In genomic region chr2:46719499-46719898, GRCh38 we compare ENCODE assay signal across 14 cellular contexts. TPM values are rescaled to one million over a fixed set of nuclear protein-coding genes. Genes with fewer than 3 reads are reported as not detected.
DNase-seq lines count a peak whose midpoint lies in the region; ATAC-seq and TF ChIP-seq lines count a peak whose summit lies in the region.
"Had no signal": no experiment of that assay in that cellular context is flagged by ENCODE, and none has a peak within 500 bp of the region (broad histone marks: within the 10 kb centered on the region; RNA-seq: fewer than 3 reads in every experiment).

No MANE protein-coding gene starts in this region.

- H3K27ac ChIP-seq in DOHH2 (ENCODE audit: low read depth, low read length), result no peak overlapping the region
- peak overlapping the region; percentile 45 for H3K27ac ChIP-seq in PC-3 (ENCODE audit: low read length)
- peak overlapping the region; percentile 37 for H3K27ac ChIP-seq in fibroblast of lung (ENCODE audit: insufficient read depth, low read length)
- H3K27ac ChIP-seq: skin epidermis had no signal

- H3K4me1 Mint-ChIP-seq in activated T-helper 1 cell treated with anti-CD3 and anti-CD28 coated beads, Interleukin-12 subunit alpha, Interleukin-12 subunit beta, Interleukin-2, Interleukin-4 antibody, amounts not matched to agents 30 ng/mL and 10 ng/mL and 1 ng/mL, durations not matched to agents 14 hours and 24 hours and 36 hours (ENCODE audit: low read depth), result peaks cover 40% of the 10 kb centered on the region

- H3K4me3 ChIP-seq in DOHH2 (ENCODE audit: low read length) (no peak overlapping the region), PC-3 (ENCODE audit: low read length) (no peak overlapping the region), fibroblast of lung (replicated peaks in 1 of 4; ENCODE audit: control extremely low read depth in 1 of 4, insufficient read depth in 1 of 4, low read depth in 3 of 4, low read length in 4 of 4) (peak overlapping the region in 1 of 4 experiments; percentile 5), retinal pigment epithelial cell (ENCODE audit: low read length) (no peak overlapping the region)
- H3K4me3 ChIP-seq: skin epidermis had no signal

- H3K4me3 Mint-ChIP-seq in activated T-helper 1 cell treated with anti-CD3 and anti-CD28 coated beads, Interleukin-12 subunit alpha, Interleukin-12 subunit beta, Interleukin-2, Interleukin-4 antibody, amounts not matched to agents 30 ng/mL and 10 ng/mL and 1 ng/mL, durations not matched to agents 14 hours and 24 hours and 36 hours, result no peak overlapping the region
- H3K4me3 Mint-ChIP-seq: immature natural killer cell, natural killer cell had no signal

- TF ChIP-seq CTCF in DOHH2 (IDR thresholded peaks at IDR 0.05; ENCODE audit: low read depth, low read length, poor library complexity, severe bottlenecking), result no peak
- no peak for TF ChIP-seq CTCF in PC-3 (conservative IDR thresholded peaks at IDR 0.05; ENCODE audit: low read depth, low read length)
- no peak for TF ChIP-seq CTCF in fibroblast of lung (conservative IDR thresholded peaks at IDR 0.05 in 1 of 2, IDR thresholded peaks at IDR 0.05 in 1 of 2; ENCODE audit: low read depth in 1 of 2, low read length in 2 of 2)
- no peak for TF ChIP-seq CTCF in retinal pigment epithelial cell (conservative IDR thresholded peaks at IDR 0.05; ENCODE audit: low read depth, low read length)

- H3K4me1 ChIP-seq in DOHH2 (ENCODE audit: control insufficient read depth, low read length) (peaks cover 20% of the 10 kb centered on the region), PC-3 (ENCODE audit: insufficient read depth, low read length) (peaks cover 46% of the 10 kb centered on the region), fibroblast of lung (ENCODE audit: control insufficient read depth, extremely low read depth, insufficient read depth, low read length) (peaks cover 19% of the 10 kb centered on the region)

- peaks cover 7% of the 10 kb centered on the region for H3K36me3 Mint-ChIP-seq in activated T-helper 1 cell treated with anti-CD3 and anti-CD28 coated beads, Interleukin-12 subunit alpha, Interleukin-12 subunit beta, Interleukin-2, Interleukin-4 antibody, amounts not matched to agents 30 ng/mL and 10 ng/mL and 1 ng/mL, durations not matched to agents 14 hours and 24 hours and 36 hours (ENCODE audit: low read depth)

- DNase-seq in PC-3 (peak; percentile 31), fibroblast of lung (ENCODE audit: low read depth in 2 of 2) (peak; percentile 78 to 92), retinal pigment epithelial cell (ENCODE audit: low read depth) (peak; percentile 69), activated gamma-delta T cell (lab: John Stamatoyannopoulos, UW) (no peak)
- DNase-seq in activated T-helper 1 cell treated with anti-CD3 and anti-CD28 coated beads, Interleukin-12 subunit alpha, Interleukin-12 subunit beta, Interleukin-2, Interleukin-4 antibody, amounts not matched to agents 30 ng/mL and 10 ng/mL and 1 ng/mL, durations not matched to agents 14 hours and 24 hours and 36 hours (ENCODE audit: low spot score), result no peak
- DNase-seq: activated CD4-positive, alpha-beta T cell treated with anti-CD3 and anti-CD28 coated beads, Interleukin-2, amount 50 U/mL, for 1 hour; immature natural killer cell; Kasumi-1; natural killer cell; NCI-H2081 had no signal

- no peak overlapping the region for H2AFZ ChIP-seq in PC-3 (ENCODE audit: low read length)
- H2AFZ ChIP-seq in fibroblast of lung (ENCODE audit: low read length), result no peak overlapping the region

- no peak overlapping the region for H3K27ac Mint-ChIP-seq in activated T-helper 1 cell treated with anti-CD3 and anti-CD28 coated beads, Interleukin-12 subunit alpha, Interleukin-12 subunit beta, Interleukin-2, Interleukin-4 antibody, amounts not matched to agents 30 ng/mL and 10 ng/mL and 1 ng/mL, durations not matched to agents 14 hours and 24 hours and 36 hours
- H3K27ac Mint-ChIP-seq: immature natural killer cell, natural killer cell had no signal

- H3K4me2 ChIP-seq in DOHH2 (ENCODE audit: low read length), result peak overlapping the region; percentile 18
- peak overlapping the region; percentile 57 for H3K4me2 ChIP-seq in PC-3 (ENCODE audit: low read length)
- H3K4me2 ChIP-seq in fibroblast of lung (ENCODE audit: extremely low read depth, insufficient read depth, low read length), result peak overlapping the region; percentile 72

- POLR2A ChIA-PET in PC-3 (lab: Charles Lee; ENCODE audit: unreplicated experiment), result no interaction called here

- H4K20me1 ChIP-seq in DOHH2 (ENCODE audit: control insufficient read depth, insufficient read depth, low read depth, low read length), result no peaks in the 10 kb centered on the region
- H4K20me1 ChIP-seq in PC-3 (ENCODE audit: low read length), result 0 out of 2 replicates have a peak, but pooled peaks cover 21% of the 10 kb centered on the region
- peaks cover 2% of the 10 kb centered on the region for H4K20me1 ChIP-seq in fibroblast of lung (ENCODE audit: control insufficient read depth, extremely low read depth, insufficient read depth, low read length)

- no peaks in the 10 kb centered on the region for H3K27me3 Mint-ChIP-seq in activated T-helper 1 cell treated with anti-CD3 and anti-CD28 coated beads, Interleukin-12 subunit alpha, Interleukin-12 subunit beta, Interleukin-2, Interleukin-4 antibody, amounts not matched to agents 30 ng/mL and 10 ng/mL and 1 ng/mL, durations not matched to agents 14 hours and 24 hours and 36 hours (ENCODE audit: insufficient read depth)

- H3K79me2 ChIP-seq in DOHH2 (ENCODE audit: control insufficient read depth, low read length), result peaks cover 95% of the 10 kb centered on the region
- peaks cover 100% of the 10 kb centered on the region for H3K79me2 ChIP-seq in PC-3 (ENCODE audit: low read length)
- peaks cover 100% of the 10 kb centered on the region for H3K79me2 ChIP-seq in fibroblast of lung (ENCODE audit: control insufficient read depth, insufficient read depth, low read length)

- peaks cover 21% of the 10 kb centered on the region for H3K9me3 Mint-ChIP-seq in activated T-helper 1 cell treated with anti-CD3 and anti-CD28 coated beads, Interleukin-12 subunit alpha, Interleukin-12 subunit beta, Interleukin-2, Interleukin-4 antibody, amounts not matched to agents 30 ng/mL and 10 ng/mL and 1 ng/mL, durations not matched to agents 14 hours and 24 hours and 36 hours

- ATAC-seq in PC-3, result no peak
- no peak for ATAC-seq in GM21447 (IDR thresholded peaks at IDR 0.05; ENCODE audit: unreplicated experiment)
- ATAC-seq: esophagus mucosa, natural killer cell had no signal

- intact Hi-C loops in PC-3 (cut with micrococcal nuclease), result no loop called here
- intact Hi-C loops in activated T-helper 1 cell treated with anti-CD3 and anti-CD28 coated beads, Interleukin-12 subunit alpha, Interleukin-12 subunit beta, Interleukin-2, Interleukin-4 antibody, amounts not matched to agents 30 ng/mL and 10 ng/mL and 1 ng/mL, durations not matched to agents 14 hours and 24 hours and 36 hours (cut with micrococcal nuclease), result no loop called here

- CTCF ChIA-PET in PC-3 (lab: Charles Lee), result no interaction called here

- no peaks in the 10 kb centered on the region for H3K9me2 ChIP-seq in DOHH2 (replicated peaks; ENCODE audit: control insufficient read depth, low read length)
- H3K9me2 ChIP-seq in PC-3 (replicated peaks; ENCODE audit: low read length), result no peaks in the 10 kb centered on the region

- 0 out of 2 replicates have a peak overlapping the region, but pooled peaks have one; percentile 4 for H3K9ac ChIP-seq in PC-3 (ENCODE audit: low read length)
- H3K9ac ChIP-seq in fibroblast of lung (ENCODE audit: insufficient read depth, low read length), result no peak overlapping the region

- BruUV-seq in PC-3 (replicated peaks; lab: Mats Ljungman, UMichigan), result no TSS peak

- H3K27me3 ChIP-seq in DOHH2 (ENCODE audit: control insufficient read depth, low read length) (no peaks in the 10 kb centered on the region), PC-3 (ENCODE audit: low read length) (no peaks in the 10 kb centered on the region), fibroblast of lung (ENCODE audit: control insufficient read depth, insufficient read depth, low read length) (no peaks in the 10 kb centered on the region)

- H3F3A ChIP-seq in DOHH2 (ENCODE audit: control insufficient read depth, insufficient read depth), result 0 out of 2 replicates have a peak, but pooled peaks cover 2% of the 10 kb centered on the region
- no peaks in the 10 kb centered on the region for H3F3A ChIP-seq in PC-3 (ENCODE audit: low read length, unreplicated experiment)

- H3K36me3 ChIP-seq in DOHH2 (ENCODE audit: control insufficient read depth, low read length) (no peaks in the 10 kb centered on the region), PC-3 (ENCODE audit: low read depth, low read length) (no peaks in the 10 kb centered on the region), fibroblast of lung (ENCODE audit: control insufficient read depth, insufficient read depth, low read length) (no peaks in the 10 kb centered on the region)

- H3K9me3 ChIP-seq in DOHH2 (ENCODE audit: control insufficient read depth, insufficient read depth, low read length) (0 out of 2 replicates have a peak, but pooled peaks cover 3% of the 10 kb centered on the region), PC-3 (ENCODE audit: low read length) (no peaks in the 10 kb centered on the region), fibroblast of lung (ENCODE audit: control insufficient read depth, insufficient read depth, low read depth, low read length) (no peaks in the 10 kb centered on the region)

RNA-seq across cellular contexts. Expression of gene SOCS5, which starts 20.4 kb away (rescaled TPM):
- 12.1 and 15.6 TPM in 2 replicates for total RNA-seq in PC-3 (2014; rRNA removed)
- 105 and 111 TPM in 2 replicates for total RNA-seq in fibroblast of lung
- 55.0 and 95.2 TPM in 2 replicates for polyA plus RNA-seq in fibroblast of lung
- polyA plus RNA-seq in fibroblast of lung (2012), result 37.7 and 63.9 TPM in 2 replicates
- 37.6 and 65.7 TPM in 2 replicates for polyA minus RNA-seq in fibroblast of lung (ENCODE audit: low replicate concordance)
- 6.5 and 6.6 TPM in 2 replicates for total RNA-seq in activated T-helper 1 cell treated with anti-CD3 and anti-CD28 coated beads, Interleukin-12 subunit alpha, Interleukin-12 subunit beta, Interleukin-2, Interleukin-4 antibody, amounts not matched to agents 30 ng/mL and 10 ng/mL and 1 ng/mL, durations not matched to agents 14 hours and 24 hours and 36 hours

Comparison
In these comparisons a context has a peak if more than half of its experiments do, and no peak if none do; other contexts are left out.
1. H3K4me2 ChIP-seq: peak in every context shown above with its lines; median percentile 72 in fibroblast of lung; 57 in PC-3; 18 in DOHH2.
2. DNase-seq: peak in PC-3 (single experiment), fibroblast of lung (2 of 2) and retinal pigment epithelial cell (single experiment); none in activated gamma-delta T cell (single experiment) and activated T-helper 1 cell treated with anti-CD3 and anti-CD28 coated beads, Interleukin-12 subunit alpha, Interleukin-12 subunit beta, Interleukin-2, Interleukin-4 antibody, amounts not matched to agents 30 ng/mL and 10 ng/mL and 1 ng/mL, durations not matched to agents 14 hours and 24 hours and 36 hours (single experiment).